ENCODE assay signal across 9 cellular contexts in the genomic region with DNA sequence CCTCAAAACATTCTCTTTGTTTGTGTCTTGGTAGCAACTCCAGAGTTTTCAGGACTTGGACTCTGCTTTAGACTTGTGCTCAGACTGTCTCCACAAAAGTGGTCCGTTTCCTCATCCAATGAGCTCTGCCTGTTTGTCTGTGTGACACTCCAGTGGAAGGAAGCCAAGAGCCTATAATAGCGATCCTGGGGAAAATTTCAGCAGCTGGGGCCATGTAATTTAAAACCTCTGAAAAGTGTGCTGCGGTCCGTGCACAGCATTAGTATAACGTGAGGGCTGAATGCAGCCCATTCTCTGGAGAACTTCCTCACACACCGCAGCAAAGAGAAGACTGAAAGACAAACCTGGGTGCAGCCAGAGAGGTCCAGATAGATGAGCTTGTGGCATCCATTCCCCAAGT. TPM values are rescaled to one million over a fixed set of nuclear protein-coding genes. Genes with fewer than 3 reads are reported as not detected.
DNase-seq lines count a peak whose midpoint lies in the region; ATAC-seq and TF ChIP-seq lines count a peak whose summit lies in the region.
"Had no signal": no experiment of that assay in that cellular context is flagged by ENCODE, and none has a peak within 500 bp of the region (broad histone marks: within the 10 kb centered on the region; RNA-seq: fewer than 3 reads in every experiment).

A gene with protein sequence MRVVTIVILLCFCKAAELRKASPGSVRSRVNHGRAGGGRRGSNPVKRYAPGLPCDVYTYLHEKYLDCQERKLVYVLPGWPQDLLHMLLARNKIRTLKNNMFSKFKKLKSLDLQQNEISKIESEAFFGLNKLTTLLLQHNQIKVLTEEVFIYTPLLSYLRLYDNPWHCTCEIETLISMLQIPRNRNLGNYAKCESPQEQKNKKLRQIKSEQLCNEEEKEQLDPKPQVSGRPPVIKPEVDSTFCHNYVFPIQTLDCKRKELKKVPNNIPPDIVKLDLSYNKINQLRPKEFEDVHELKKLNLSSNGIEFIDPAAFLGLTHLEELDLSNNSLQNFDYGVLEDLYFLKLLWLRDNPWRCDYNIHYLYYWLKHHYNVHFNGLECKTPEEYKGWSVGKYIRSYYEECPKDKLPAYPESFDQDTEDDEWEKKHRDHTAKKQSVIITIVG (plus strand): TSS at position 259 of the 400 bp plus-strand sequence. CDS start 20,914 bp downstream, outside the sequence.

- H3K4me1 ChIP-seq in mesodermal cell (ENCODE audit: control insufficient read depth, insufficient read depth, low read length, poor library complexity, severe bottlenecking): peaks cover 11% of the 10 kb centered on the region

- H3K27me3 Mint-ChIP-seq in brain: no peaks in the 10 kb centered on the region

- no peak within 1 kb of the TSS for H3K4me3 ChIP-seq in mesodermal cell (ENCODE audit: extremely low read depth, insufficient read depth, low read length, poor library complexity, severe bottlenecking)
- H3K4me3 ChIP-seq: K562 had no signal

- peak within 1 kb of the TSS; percentile 5 for H3K27ac ChIP-seq in mesodermal cell (ENCODE audit: low read depth, low read length, severe bottlenecking)

- peaks cover 53% of the 10 kb centered on the region for H3K4me1 Mint-ChIP-seq in brain

- TF ChIP-seq CTCF in AG09319 (IDR thresholded peaks at IDR 0.05; ENCODE audit: low read depth, low read length) (no peak), brain (conservative IDR thresholded peaks at IDR 0.05) (no peak)

- H3K27ac Mint-ChIP-seq in brain: peak within 1 kb of the TSS; percentile 76 to 95 (median 86)

- no peaks in the 10 kb centered on the region for H3K36me3 ChIP-seq in mesodermal cell (ENCODE audit: control insufficient read depth, insufficient read depth, low read length)

- peak within 1 kb of the TSS; percentile 80 to 87 (median 86) for H3K4me3 Mint-ChIP-seq in brain

- H3K9me3 Mint-ChIP-seq in brain: peaks cover 0 to 14% (median 9%) of the 10 kb centered on the region in 5 experiments

- ATAC-seq in GM21786 (IDR thresholded peaks at IDR 0.05; ENCODE audit: unreplicated experiment) (no peak), left lobe of liver (no peak)
- ATAC-seq: K562 had no signal

- no peaks in the 10 kb centered on the region for H3K9me3 ChIP-seq in mesodermal cell (ENCODE audit: control insufficient read depth, low read length)

- 71 to 90% methylated on average over 6 of the region's 6 CpGs for WGBS in mesodermal cell (ENCODE audit: insufficient coverage in 2 of 2), 2 experiments

- H3K36me3 Mint-ChIP-seq in brain: peaks cover 7% of the 10 kb centered on the region

- DNase-seq in AG09319 (ENCODE audit: extremely low read depth, low read depth) (peak; percentile 35), NCI-H1105 treated with DMSO at 0.1 percent for 48 hours (lab: John Stamatoyannopoulos, UW) (peak; percentile 91), NK-92 (lab: John Stamatoyannopoulos, UW; ENCODE audit: unreplicated experiment) (no peak), putamen (ENCODE audit: low spot score) (no peak), left lobe of liver (ENCODE audit: low spot score) (no peak)

RNA-seq across cellular contexts. Expression of the gene that starts here (rescaled TPM):
- 0.95 TPM for polyA plus RNA-seq in brain (ENCODE audit: insufficient read depth, low read depth, low replicate concordance)
- polyA plus RNA-seq in mesodermal cell (2013, experiment 1 of 2): 13.8 TPM
- 12.1 TPM for polyA plus RNA-seq in mesodermal cell (2013, experiment 2 of 2)
- 0.83 TPM for total RNA-seq in left lobe of liver

Comparison
In these comparisons a context has a peak if more than half of its experiments do, and no peak if none do; other contexts are left out.
1. DNase-seq: peak in AG09319 (single experiment) and NCI-H1105 treated with DMSO at 0.1 percent for 48 hours (single experiment); none in NK-92 (single experiment), putamen (single experiment) and left lobe of liver (single experiment).